Comparison of ENCODE assay signal across 8 cellular contexts in the genomic region with DNA sequence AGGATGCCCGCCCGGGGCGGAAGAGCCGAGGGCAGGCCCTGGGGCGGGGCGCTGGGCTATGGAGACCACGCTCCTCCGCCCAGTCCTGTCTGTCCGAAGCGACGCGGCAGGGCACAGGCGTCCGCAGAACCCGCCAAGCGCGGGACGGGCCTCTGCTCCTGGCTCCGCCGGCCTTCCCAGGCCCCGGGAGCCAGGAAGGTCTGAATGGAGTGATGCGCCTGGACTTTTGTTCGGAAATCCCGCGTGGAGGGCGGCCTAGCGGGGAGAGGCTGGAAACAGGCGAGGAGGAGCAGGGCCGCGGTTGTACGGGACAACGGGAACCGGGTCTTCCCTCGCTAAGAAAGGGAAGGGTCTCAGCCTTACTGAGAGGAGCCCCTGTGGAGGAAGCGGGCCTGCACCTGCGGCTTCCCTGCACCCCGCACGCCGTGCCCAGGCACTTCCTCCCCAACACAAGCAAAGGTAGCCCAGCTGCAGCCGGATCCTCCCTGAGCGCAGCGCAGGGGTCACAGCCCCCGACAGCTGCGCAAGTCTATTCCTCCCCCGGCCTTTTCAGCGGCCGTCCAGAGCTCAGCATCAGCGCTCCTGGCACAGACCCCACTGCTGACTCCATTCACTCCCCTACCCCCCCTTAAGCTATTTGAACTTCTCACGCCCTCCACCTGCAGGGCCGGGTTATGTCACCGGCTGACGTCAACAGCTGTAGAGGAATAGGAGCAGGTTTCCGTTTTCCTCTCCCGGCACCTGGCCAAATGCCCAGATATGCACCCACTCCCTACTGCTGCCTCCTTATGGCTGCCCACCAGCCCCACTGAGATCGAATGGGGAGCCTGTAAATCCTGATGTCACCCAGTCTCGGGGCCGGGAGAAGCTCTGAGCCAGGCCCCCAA.
DNase-seq lines count a peak whose midpoint lies in the region; ATAC-seq lines count a peak whose summit lies in the region.

No MANE protein-coding gene starts in this region.

- H3K4me3 ChIP-seq in H7 (ENCODE audit: insufficient read depth, low read depth, low read length) = peak overlapping the region; percentile 62

- no peaks in the 10 kb centered on the region for H3K36me3 ChIP-seq in H7 (replicated peaks; ENCODE audit: control insufficient read depth, insufficient read depth, low read length)

- DNase-seq in H7 (peak; percentile 78), T follicular helper cell (ENCODE audit: low read depth) (peak; percentile 27), glomerular endothelial cell (ENCODE audit: extremely low read depth, low read depth, low spot score) (peak; percentile 10), posterior vena cava (ENCODE audit: low spot score) (peak; percentile 77), NCI-H2081 treated with DMSO at 0.1 percent for 48 hours (lab: John Stamatoyannopoulos, UW) (no peak), HPDE6-E6E7 (ENCODE audit: extremely low spot score) (no peak)

- intact Hi-C loops in posterior vena cava (cut with DNase I) = loop anchor here in 1 of 2 donors (2.0 kb wide), 1 partner anchor 27 kb away; no protein-coding TSS in a partner anchor

- ATAC-seq in HG02798 (IDR thresholded peaks at IDR 0.05; ENCODE audit: poor library complexity, unreplicated experiment) (no peak), GM21723 (IDR thresholded peaks at IDR 0.05; ENCODE audit: unreplicated experiment) (no peak)

- H3K27me3 ChIP-seq in H7 (ENCODE audit: control insufficient read depth, insufficient read depth, low read length) = peaks cover 27% of the 10 kb centered on the region

Comparison
In these comparisons a context has a peak if more than half of its experiments do, and no peak if none do; other contexts are left out.
1. DNase-seq: peak in H7 (single experiment), T follicular helper cell (single experiment), glomerular endothelial cell (single experiment) and posterior vena cava (single experiment); none in NCI-H2081 treated with DMSO at 0.1 percent for 48 hours (single experiment) and HPDE6-E6E7 (single experiment).